17 cellular contexts compared by ENCODE assay signal in the genomic region with DNA sequence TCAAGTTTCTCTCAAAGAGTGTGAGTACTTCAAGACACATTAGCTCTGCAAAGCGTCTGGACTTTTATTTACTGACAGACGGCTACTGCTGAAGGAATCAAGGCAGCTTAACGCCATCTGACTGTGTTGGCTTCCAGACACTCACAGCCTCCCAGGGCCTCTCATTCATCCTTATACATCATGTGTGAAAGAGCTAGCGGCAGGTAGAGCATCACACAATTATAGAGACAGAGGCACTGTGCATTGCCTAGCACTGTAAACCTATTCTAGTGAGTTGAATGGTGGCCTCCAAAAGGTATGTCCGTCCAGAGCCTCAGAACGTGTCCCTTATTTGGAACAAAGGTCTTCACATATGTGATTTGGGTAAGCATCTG.
DNase-seq lines count a peak whose midpoint lies in the region; ATAC-seq, FAIRE-seq and TF ChIP-seq lines count a peak whose summit lies in the region.
"Had no signal": no experiment of that assay in that cellular context is flagged by ENCODE, and none has a peak within 500 bp of the region (broad histone marks: within the 10 kb centered on the region; RNA-seq: fewer than 3 reads in every experiment).

No MANE protein-coding gene starts in this region.

- peak; percentile 33 for DNase-seq in NCI-H345 (lab: John Stamatoyannopoulos, UW)
- no peak for DNase-seq in NCI-H345 treated with DMSO at 0.1 percent for 48 hours (lab: John Stamatoyannopoulos, UW; ENCODE audit: unreplicated experiment)
- no peak for DNase-seq in H1 (ENCODE audit: low read depth in 1 of 2, low spot score in 2 of 2)
- no peak for DNase-seq in NAMALWA (ENCODE audit: low spot score)
- no peak for DNase-seq in SKM-1 (lab: John Stamatoyannopoulos, UW; ENCODE audit: unreplicated experiment)
- DNase-seq: activated CD8-positive, alpha-beta memory T cell treated with anti-CD3 and anti-CD28 coated beads, Interleukin-2, amount 50 U/mL, for 48 hours; immature natural killer cell; midbrain; occipital lobe; SW 1271 had no signal

- no peaks in the 10 kb centered on the region for H3K23me2 ChIP-seq in H1 (ENCODE audit: low read depth, low read length)

- peak overlapping the region; percentile 18 for H4K91ac ChIP-seq in H1 (replicated peaks; ENCODE audit: insufficient read length, low read length)

- H3K4me3 ChIP-seq in H1 (ENCODE audit: extremely low read depth in 1 of 4, insufficient read depth in 2 of 4, low read depth in 3 of 4, low read length in 4 of 4) = no peak overlapping the region
- H3K4me3 ChIP-seq: GM23248, PC-9, skin epidermis had no signal

- no peak overlapping the region for H3K27ac ChIP-seq in H1 (ENCODE audit: low read depth, low read length)
- H3K27ac ChIP-seq: GM23248, PC-9, skin epidermis had no signal

- no peak overlapping the region for H3K9ac ChIP-seq in H1 (replicated peaks in 1 of 4; ENCODE audit: extremely low read depth in 1 of 4, low read depth in 3 of 4, low read length in 3 of 4)
- H3K9ac ChIP-seq: GM23248 had no signal

- no peak for TF ChIP-seq RAD21 in H1 (IDR thresholded peaks at IDR 0.05 in 1 of 2, conservative IDR thresholded peaks at IDR 0.05 in 1 of 2; ENCODE audit: low read depth in 2 of 2, low read length in 2 of 2)

- peaks cover 0 to 5% (median 0%) of the 10 kb centered on the region in 4 experiments; a peak in 1 of 7 replicates for H3K4me1 ChIP-seq in H1 (replicated peaks in 1 of 4; ENCODE audit: control insufficient read depth in 3 of 4, insufficient read depth in 4 of 4, low read length in 3 of 4)

- no peak for FAIRE-seq in H1 (lab: Jason Lieb, UNC)

- H2BK20ac ChIP-seq in H1 (ENCODE audit: low read length) = no peak overlapping the region

- ATAC-seq in GM19372 (IDR thresholded peaks at IDR 0.05; ENCODE audit: low read depth, unreplicated experiment) (peak; percentile 9), HG03139 (IDR thresholded peaks at IDR 0.05; ENCODE audit: unreplicated experiment) (peak; percentile 8), GM19328 (IDR thresholded peaks at IDR 0.05; ENCODE audit: unreplicated experiment) (no peak)
- ATAC-seq: WTC11 had no signal

- H4K20me1 ChIP-seq in H1 (replicated peaks in 1 of 2; ENCODE audit: control insufficient read depth in 1 of 2, insufficient read depth in 2 of 2, low read length in 2 of 2) = no peaks in the 10 kb centered on the region

- no peak for TF ChIP-seq CTCF in H1 (IDR thresholded peaks at IDR 0.05; ENCODE audit: control extremely low read depth in 1 of 3, insufficient read depth in 1 of 3, low read depth in 1 of 3, low read length in 3 of 3)

- no peak overlapping the region; the same call in 1 of the 2 replicates for H2BK5ac ChIP-seq in H1 (ENCODE audit: low read depth, low read length)

- H3K4me2 ChIP-seq in H1 (ENCODE audit: insufficient read depth in 1 of 2, low read depth in 2 of 2, low read length in 2 of 2) = no peak overlapping the region
- H3K4me2 ChIP-seq: PC-9 had no signal

- no peaks in the 10 kb centered on the region for H3K27me3 ChIP-seq in H1 (replicated peaks in 1 of 4; ENCODE audit: control insufficient read depth in 3 of 4, extremely low read depth in 1 of 4, insufficient read depth in 3 of 4, low read length in 3 of 4)

- H2BK12ac ChIP-seq in H1 (ENCODE audit: low read depth, low read length) = no peak overlapping the region

- no peak overlapping the region for H3K56ac ChIP-seq in H1 (replicated peaks; ENCODE audit: insufficient read length, low read depth, low read length)

- TF ChIP-seq EP300 in H1 (IDR thresholded peaks at IDR 0.05; ENCODE audit: borderline replicate concordance in 1 of 2, low read depth in 2 of 2, low read length in 2 of 2) = no peak

- H3K9me3 ChIP-seq in H1 (ENCODE audit: insufficient read depth in 2 of 2, low read depth in 1 of 2, low read length in 1 of 2) = no peaks in the 10 kb centered on the region; a peak in 1 of 4 replicates

- H3K79me1 ChIP-seq in H1 (ENCODE audit: low read depth, low read length) = no peaks in the 10 kb centered on the region

- TF ChIP-seq POLR2A in H1 (IDR thresholded peaks at IDR 0.05; ENCODE audit: control extremely low read depth in 1 of 2, low read depth in 2 of 2, low read length in 2 of 2) = no peak

- no peak overlapping the region for H2BK120ac ChIP-seq in H1 (replicated peaks; ENCODE audit: low read depth, low read length)

- H3K14ac ChIP-seq in H1 (ENCODE audit: insufficient read length) = no peak overlapping the region

- no peaks in the 10 kb centered on the region for H3K79me2 ChIP-seq in H1 (ENCODE audit: control insufficient read depth in 1 of 2, insufficient read depth in 2 of 2, low read length in 2 of 2)

- CTCF ChIA-PET in H1 (lab: Charles Lee; ENCODE audit: partially characterized antibody) = interaction anchor here (1.6 kb wide), 1 partner anchor 9 kb away, joined by 4 read pairs; no protein-coding TSS in a partner anchor

- H3K4ac ChIP-seq in H1 (replicated peaks; ENCODE audit: insufficient read length, low read depth, low read length) = no peak overlapping the region

- no peak overlapping the region for H2AK5ac ChIP-seq in H1 (ENCODE audit: low read depth, low read length)

- H4K5ac ChIP-seq in H1 (ENCODE audit: insufficient read length, low read depth, low read length) = no peak overlapping the region

- H2AFZ ChIP-seq in H1 (ENCODE audit: low read length) = no peak overlapping the region
- H2AFZ ChIP-seq: GM23248, PC-9 had no signal

- H3K18ac ChIP-seq in H1 (ENCODE audit: extremely low read depth, low read length) = no peak overlapping the region

- POLR2A ChIA-PET in H1 (lab: Charles Lee; ENCODE audit: partially characterized antibody) = no interaction called here

- no peak overlapping the region for H3K23ac ChIP-seq in H1 (ENCODE audit: insufficient read length)

- H4K8ac ChIP-seq in H1 (ENCODE audit: extremely low read depth, insufficient read depth, low read length) = no peak overlapping the region

- 93% methylated on average over 6 of the region's 6 CpGs; no CpG with 5 or more reads in 1 of the 2 experiments for WGBS in H1 (ENCODE audit: extremely low coverage in 1 of 2, insufficient coverage in 1 of 2, insufficient read length in 1 of 2, insufficient replicate concordance in 2 of 2, low coverage in 1 of 2, low lambda C conversion rate in 2 of 2, missing lambda C conversion rate in 1 of 2), 2 experiments

- no peak overlapping the region for H2BK15ac ChIP-seq in H1 (ENCODE audit: low read length)

- no peaks in the 10 kb centered on the region for H3K36me3 ChIP-seq in H1 (ENCODE audit: control insufficient read depth in 2 of 4, insufficient read depth in 4 of 4, low read length in 3 of 4)

TF ChIP-seq in H1, 55 proteins besides CTCF, POLR2A, EP300 and RAD21:
- TF ChIP-seq KDM1A (IDR thresholded peaks at IDR 0.05; ENCODE audit: borderline replicate concordance, low read length) (no peak), USF2 (IDR thresholded peaks at IDR 0.05; ENCODE audit: low read length) (no peak), SRF (IDR thresholded peaks at IDR 0.05; ENCODE audit: low read depth, low read length) (no peak), RFX5 (IDR thresholded peaks at IDR 0.05; ENCODE audit: borderline replicate concordance, low read depth, low read length) (no peak), GABPA (IDR thresholded peaks at IDR 0.05; ENCODE audit: borderline replicate concordance, insufficient read depth, low read length) (no peak), GTF2F1 (IDR thresholded peaks at IDR 0.05; ENCODE audit: borderline replicate concordance, low read depth, low read length) (no peak), CTBP2 (IDR thresholded peaks at IDR 0.05; ENCODE audit: borderline replicate concordance, insufficient read depth, insufficient read length, low read length) (no peak), TAF1 (IDR thresholded peaks at IDR 0.05; ENCODE audit: low read depth, low read length) (no peak), BACH1 (IDR thresholded peaks at IDR 0.05; ENCODE audit: low read length) (no peak), ASH2L (IDR thresholded peaks at IDR 0.05; ENCODE audit: low read length) (no peak), CHD2 (IDR thresholded peaks at IDR 0.05; ENCODE audit: low read length) (no peak), SP2 (IDR thresholded peaks at IDR 0.05; ENCODE audit: low read length) (no peak), SIN3A (conservative IDR thresholded peaks at IDR 0.05 in 1 of 2, IDR thresholded peaks at IDR 0.05 in 1 of 2; ENCODE audit: low read depth in 1 of 2, low read length in 2 of 2) (no peak), PHF8 (conservative IDR thresholded peaks at IDR 0.05; ENCODE audit: low read depth, low read length) (no peak), EGR1 (IDR thresholded peaks at IDR 0.05; ENCODE audit: borderline replicate concordance, low read depth, low read length) (no peak), FOSL1 (IDR thresholded peaks at IDR 0.05; ENCODE audit: insufficient read depth, low read depth, low read length) (no peak)
- TF ChIP-seq, protein P1, sequence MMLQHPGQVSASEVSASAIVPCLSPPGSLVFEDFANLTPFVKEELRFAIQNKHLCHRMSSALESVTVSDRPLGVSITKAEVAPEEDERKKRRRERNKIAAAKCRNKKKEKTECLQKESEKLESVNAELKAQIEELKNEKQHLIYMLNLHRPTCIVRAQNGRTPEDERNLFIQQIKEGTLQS (IDR thresholded peaks at IDR 0.05; ENCODE audit: insufficient read depth, low read depth, low read length) = no peak
